Comparison of ENCODE assay signal across 25 cellular contexts in the genomic region with DNA sequence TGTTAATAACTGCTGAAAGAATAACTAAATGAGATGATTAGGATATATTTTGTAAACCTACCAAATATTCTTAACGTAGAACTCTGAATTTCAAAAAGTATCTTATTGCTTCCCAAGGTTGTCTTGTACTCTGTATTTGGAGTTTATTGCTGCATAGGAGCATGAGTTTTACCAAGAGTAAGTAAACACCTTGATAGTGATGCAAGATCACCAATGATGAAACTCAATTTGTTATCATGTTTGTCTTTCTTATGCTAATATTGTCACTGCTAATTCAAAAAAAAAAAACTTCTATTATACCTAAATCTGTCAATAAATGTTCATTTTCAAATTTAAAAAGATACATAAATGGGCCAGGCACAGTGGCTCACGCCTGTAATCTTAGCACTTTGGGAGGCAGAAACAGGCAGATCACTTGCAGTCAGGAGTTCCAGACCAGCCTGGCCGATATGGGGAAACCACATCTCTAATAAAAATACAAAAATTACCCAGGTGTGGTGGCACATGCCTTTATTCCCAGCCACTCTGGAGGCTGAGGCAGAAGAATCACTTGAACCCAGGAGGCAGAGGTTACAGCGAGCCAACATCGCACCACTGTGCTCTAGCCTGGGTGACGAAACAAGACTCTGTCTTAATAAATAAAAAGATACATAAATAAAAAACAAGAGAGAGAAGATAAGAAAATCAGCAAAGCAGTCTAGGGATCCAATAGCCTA. TPM values are rescaled to one million over a fixed set of nuclear protein-coding genes. Genes with fewer than 3 reads are reported as not detected.
DNase-seq lines count a peak whose midpoint lies in the region.
"Had no signal": no experiment of that assay in that cellular context is flagged by ENCODE, and none has a peak within 500 bp of the region (broad histone marks: within the 10 kb centered on the region; RNA-seq: fewer than 3 reads in every experiment).

No MANE protein-coding gene starts in this region.

- peak; percentile 4 for DNase-seq in activated CD8-positive, alpha-beta memory T cell treated with anti-CD3 and anti-CD28 coated beads, Interleukin-2, amount 50 U/mL, for 48 hours
- no peak for DNase-seq in activated CD8-positive, alpha-beta memory T cell treated with anti-CD3 and anti-CD28 coated beads, Interleukin-2, amount 50 U/mL, for 4 hours
- DNase-seq in islet precursor cell: peak; percentile 2
- DNase-seq in mesenteric fat pad (ENCODE audit: low spot score): peak; percentile 5
- DNase-seq in SW 1271 (lab: John Stamatoyannopoulos, UW): no peak
- no peak for DNase-seq in HAP-1 (ENCODE audit: low spot score in 2 of 2)
- DNase-seq in T-helper 2 cell: no peak
- DNase-seq: CD8-positive, alpha-beta T cell; DMS 273 treated with DMSO at 0.1 percent for 48 hours; DMS79 treated with DMSO at 0.1 percent for 48 hours; GF-D8; MG63; NCI-H1105 treated with DMSO at 0.1 percent for 48 hours; NCI-H146; NCI-H1930; NCI-H2107; NCI-H524; NCI-H774; NK-92 treated with Interleukin-12 subunit alpha and Interleukin-12 subunit beta, amount 100 ng/mL, for 24 hours; PC-3; SJCRH30 had no signal

- H3K27me3 ChIP-seq in HAP-1 (ENCODE audit: low read depth): no peaks in the 10 kb centered on the region
- H3K27me3 ChIP-seq: MG63, SJCRH30 had no signal

- H3K36me3 ChIP-seq in HAP-1 (replicated peaks): peaks cover 70% of the 10 kb centered on the region
- H3K36me3 ChIP-seq: MG63, SJCRH30 had no signal

- in situ Hi-C loops in HAP-1 (cut with MboI; ENCODE audit: low sequenced_read_pairs): no loop called here

- no peak overlapping the region for H3K4me3 ChIP-seq in HAP-1
- H3K4me3 ChIP-seq: MG63, SJCRH30 had no signal

- H3K4me1 ChIP-seq in HAP-1: peaks cover 10% of the 10 kb centered on the region
- H3K4me1 ChIP-seq: SJCRH30 had no signal

- peaks cover 11% of the 10 kb centered on the region for H3K9me3 ChIP-seq in HAP-1
- H3K9me3 ChIP-seq: MG63, SJCRH30 had no signal

RNA-seq across cellular contexts. Expression of a gene that starts 23.4 kb away (rescaled TPM):
- total RNA-seq in mesenteric fat pad: 0.64 TPM
- total RNA-seq: B cell, H4, LHCN-M2, RPMI7951, SJCRH30 had no signal

RNA-seq across cellular contexts. Expression of a gene that starts 27.6 kb away (rescaled TPM):
- 399 TPM for total RNA-seq in mesenteric fat pad

RNA-seq across cellular contexts. Expression of a gene that starts 50.0 kb away (rescaled TPM):
- total RNA-seq in mesenteric fat pad: 13.0 TPM

Comparison
In these comparisons a context has a peak if more than half of its experiments do, and no peak if none do; other contexts are left out.
1. DNase-seq: peak in activated CD8-positive, alpha-beta memory T cell treated with anti-CD3 and anti-CD28 coated beads, Interleukin-2, amount 50 U/mL, for 48 hours (single experiment), islet precursor cell (single experiment) and mesenteric fat pad (single experiment); none in activated CD8-positive, alpha-beta memory T cell treated with anti-CD3 and anti-CD28 coated beads, Interleukin-2, amount 50 U/mL, for 4 hours (single experiment), SW 1271 (0 of 2), HAP-1 (0 of 2) and T-helper 2 cell (0 of 5).